Comparison of ENCODE assay signal across 8 cellular contexts in genomic region chr9:22244141-22245011, GRCh38.
DNase-seq lines count a peak whose midpoint lies in the region; ATAC-seq, FAIRE-seq and TF ChIP-seq lines count a peak whose summit lies in the region.

No MANE protein-coding gene starts in this region.

- peaks cover 2% of the 10 kb centered on the region for H3K36me3 Mint-ChIP-seq in astrocyte (ENCODE audit: low read depth, unreplicated experiment)

- peaks cover 49% of the 10 kb centered on the region for H3K4me1 Mint-ChIP-seq in astrocyte (ENCODE audit: low read depth, unreplicated experiment)

- no peaks in the 10 kb centered on the region for H3K27me3 Mint-ChIP-seq in astrocyte (ENCODE audit: low read depth, unreplicated experiment)

- H3K4me3 ChIP-seq in astrocyte (ENCODE audit: insufficient read depth, low read depth, low read length) = no peak overlapping the region
- H3K4me3 ChIP-seq in kidney epithelial cell (ENCODE audit: low read depth, low read length) = no peak overlapping the region
- no peak overlapping the region for H3K4me3 ChIP-seq in tibial artery

- intact Hi-C loops in tibial artery (cut with DNase I; ENCODE audit: low total_unique reads) = loop anchor here (10.0 kb wide), 1 partner anchor 430 kb away; no protein-coding TSS in a partner anchor

- H3K9me3 ChIP-seq in astrocyte (ENCODE audit: insufficient read depth, low read depth, low read length) (no peaks in the 10 kb centered on the region), tibial artery (no peaks in the 10 kb centered on the region)

- H3K9me3 Mint-ChIP-seq in astrocyte (ENCODE audit: unreplicated experiment) = no peaks in the 10 kb centered on the region

- ATAC-seq in HG02870 (IDR thresholded peaks at IDR 0.05; ENCODE audit: unreplicated experiment) = peak; percentile 36
- ATAC-seq in HG03095 (IDR thresholded peaks at IDR 0.05; ENCODE audit: unreplicated experiment) = no peak

- peak; percentile 79 for TF ChIP-seq CTCF in astrocyte (IDR thresholded peaks at IDR 0.05; ENCODE audit: insufficient read depth, low read depth, low read length)
- TF ChIP-seq CTCF in kidney epithelial cell (IDR thresholded peaks at IDR 0.05; ENCODE audit: insufficient read depth, low read length, poor library complexity, severe bottlenecking) = peak; percentile 66
- TF ChIP-seq CTCF in tibial artery (IDR thresholded peaks at IDR 0.05) = peak; percentile 25 to 34

- no peaks in the 10 kb centered on the region for H4K20me1 ChIP-seq in astrocyte (ENCODE audit: insufficient read depth, low read length)

- peaks cover 26% of the 10 kb centered on the region for H3K4me1 ChIP-seq in astrocyte (ENCODE audit: insufficient read depth, low read length)
- no peaks in the 10 kb centered on the region for H3K4me1 ChIP-seq in tibial artery

- peak overlapping the region; percentile 48 for H3K27ac Mint-ChIP-seq in astrocyte (ENCODE audit: unreplicated experiment)

- H3K27me3 ChIP-seq in astrocyte (ENCODE audit: insufficient read depth, low read length) (no peaks in the 10 kb centered on the region), kidney epithelial cell (ENCODE audit: control insufficient read depth, insufficient read depth, low read length) (no peaks in the 10 kb centered on the region), tibial artery (no peaks in the 10 kb centered on the region)

- no peak overlapping the region for H3K4me2 ChIP-seq in astrocyte (ENCODE audit: low read length)

- H3K4me3 Mint-ChIP-seq in astrocyte (ENCODE audit: unreplicated experiment) = no peak overlapping the region

- H3K36me3 ChIP-seq in astrocyte (ENCODE audit: insufficient read depth, low read length) (no peaks in the 10 kb centered on the region), kidney epithelial cell (ENCODE audit: control insufficient read depth, insufficient read depth, low read length) (no peaks in the 10 kb centered on the region), tibial artery (no peaks in the 10 kb centered on the region)

- peak; percentile 52 for FAIRE-seq in astrocyte (lab: Jason Lieb, UNC)

- no peak overlapping the region for H3K27ac ChIP-seq in astrocyte (ENCODE audit: low read depth, low read length)
- H3K27ac ChIP-seq in tibial artery = no peak overlapping the region

- no peak overlapping the region for H3K9ac ChIP-seq in astrocyte (ENCODE audit: low read length)

- peak; percentile 18 for DNase-seq in stimulated activated CD4-positive, alpha-beta T cell treated with anti-CD3 and anti-CD28 coated beads, Interleukin-12 subunit alpha, Interleukin-12 subunit beta, amount 100 ng/mL, for 4 hours
- DNase-seq in stimulated activated CD4-positive, alpha-beta T cell treated with anti-CD3 and anti-CD28 coated beads, Interleukin-2, amount 100 ng/mL, for 48 hours = no peak
- DNase-seq in NCI-H524 (lab: John Stamatoyannopoulos, UW) (peak; percentile 23 to 60), astrocyte (ENCODE audit: low read depth) (peak; percentile 49), kidney epithelial cell (ENCODE audit: low read depth) (no peak), tibial artery (no peak)

- H3K79me2 ChIP-seq in astrocyte (ENCODE audit: insufficient read depth, low read length) = peaks cover 9% of the 10 kb centered on the region

- no peak overlapping the region for H2AFZ ChIP-seq in astrocyte (ENCODE audit: low read depth, low read length)

Comparison
In these comparisons a context has a peak if more than half of its experiments do, and no peak if none do; other contexts are left out.
1. DNase-seq: peak in stimulated activated CD4-positive, alpha-beta T cell treated with anti-CD3 and anti-CD28 coated beads, Interleukin-12 subunit alpha, Interleukin-12 subunit beta, amount 100 ng/mL, for 4 hours (single experiment), NCI-H524 (2 of 2) and astrocyte (single experiment); none in stimulated activated CD4-positive, alpha-beta T cell treated with anti-CD3 and anti-CD28 coated beads, Interleukin-2, amount 100 ng/mL, for 48 hours (0 of 2), kidney epithelial cell (single experiment) and tibial artery (0 of 2).
2. Peak in every context shown above with its lines, with median percentiles within 50 percentile points of each other: CTCF ChIP-seq.